In the genomic region with DNA sequence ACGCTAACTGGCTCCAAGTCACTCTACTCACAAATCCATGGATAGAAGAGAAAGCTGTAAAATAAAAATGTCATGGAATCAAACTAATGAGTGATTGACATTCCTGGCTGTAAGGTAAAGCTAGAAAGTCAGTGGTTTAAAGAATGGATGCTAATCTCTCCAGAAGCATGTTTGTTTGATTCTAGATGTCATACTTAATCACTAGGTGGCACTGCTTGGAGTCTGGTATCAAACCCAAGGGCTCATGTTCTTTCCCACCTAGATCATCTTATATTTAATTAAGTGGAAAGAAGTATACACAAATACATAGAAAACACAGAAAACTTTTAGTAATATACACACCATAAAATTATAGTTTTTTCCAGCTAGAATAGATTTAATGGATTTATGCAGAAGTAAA, we compare ENCODE assay signal across 1 cellular context.
TF ChIP-seq lines count a peak whose summit lies in the region.

No MANE protein-coding gene starts in this region.

TF ChIP-seq in HCT116, 20 proteins besides CTCF, POLR2A, EP300 and RAD21 (continued from another document):
- TF ChIP-seq, protein P1, sequence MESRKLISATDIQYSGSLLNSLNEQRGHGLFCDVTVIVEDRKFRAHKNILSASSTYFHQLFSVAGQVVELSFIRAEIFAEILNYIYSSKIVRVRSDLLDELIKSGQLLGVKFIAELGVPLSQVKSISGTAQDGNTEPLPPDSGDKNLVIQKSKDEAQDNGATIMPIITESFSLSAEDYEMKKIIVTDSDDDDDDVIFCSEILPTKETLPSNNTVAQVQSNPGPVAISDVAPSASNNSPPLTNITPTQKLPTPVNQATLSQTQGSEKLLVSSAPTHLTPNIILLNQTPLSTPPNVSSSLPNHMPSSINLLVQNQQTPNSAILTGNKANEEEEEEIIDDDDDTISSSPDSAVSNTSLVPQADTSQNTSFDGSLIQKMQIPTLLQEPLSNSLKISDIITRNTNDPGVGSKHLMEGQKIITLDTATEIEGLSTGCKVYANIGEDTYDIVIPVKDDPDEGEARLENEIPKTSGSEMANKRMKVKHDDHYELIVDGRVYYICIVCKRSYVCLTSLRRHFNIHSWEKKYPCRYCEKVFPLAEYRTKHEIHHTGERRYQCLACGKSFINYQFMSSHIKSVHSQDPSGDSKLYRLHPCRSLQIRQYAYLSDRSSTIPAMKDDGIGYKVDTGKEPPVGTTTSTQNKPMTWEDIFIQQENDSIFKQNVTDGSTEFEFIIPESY (IDR thresholded peaks at IDR 0.05; ENCODE audit: extremely low read depth, insufficient replicate concordance, low read length) = no peak
